ENCODE assay signal across 14 cellular contexts in the genomic region with DNA sequence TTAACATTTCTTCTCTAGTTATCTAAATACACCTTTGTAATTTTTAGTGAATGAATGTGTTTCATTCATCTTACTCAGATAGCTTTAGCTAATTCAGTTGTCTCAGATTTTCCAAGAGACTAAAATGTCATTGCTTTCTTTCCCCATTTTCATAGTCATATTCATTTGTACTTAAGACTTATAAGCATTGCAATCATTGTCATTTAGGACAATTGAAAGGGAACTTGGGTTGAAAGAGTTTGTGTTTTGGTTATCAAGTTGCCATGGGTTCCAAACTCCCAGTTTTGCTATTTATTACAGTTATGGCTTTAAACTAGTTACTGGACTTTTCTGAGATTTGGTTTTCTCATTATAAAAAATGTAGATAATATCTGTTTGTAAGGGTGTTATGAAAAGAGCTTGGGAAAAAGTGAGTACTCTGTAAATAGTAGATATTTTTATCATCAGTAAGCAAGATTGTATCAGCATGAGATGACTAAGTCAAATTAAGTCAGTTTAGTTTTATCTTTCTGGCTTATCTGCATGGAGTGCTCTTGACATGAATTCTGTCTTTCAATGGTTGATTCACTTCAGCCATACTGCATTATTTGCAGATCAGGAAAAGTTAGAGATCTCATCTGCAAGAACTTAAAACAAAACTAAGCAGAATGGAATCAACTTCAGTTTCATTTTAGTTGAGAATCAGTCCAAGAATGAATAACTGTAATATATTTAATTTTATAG.
DNase-seq lines count a peak whose midpoint lies in the region; ATAC-seq, FAIRE-seq and TF ChIP-seq lines count a peak whose summit lies in the region.
"Had no signal": no experiment of that assay in that cellular context is flagged by ENCODE, and none has a peak within 500 bp of the region (broad histone marks: within the 10 kb centered on the region; RNA-seq: fewer than 3 reads in every experiment).

No MANE protein-coding gene starts in this region.

- H3K4me2 ChIP-seq in astrocyte (ENCODE audit: low read length) (no peak overlapping the region), parathyroid adenoma (ENCODE audit: low read length) (peak overlapping the region; percentile 42), neuronal stem cell (ENCODE audit: insufficient read depth, low read length, poor library complexity, severe bottlenecking) (no peak overlapping the region)

- no peak overlapping the region for H2AFZ ChIP-seq in astrocyte (ENCODE audit: low read depth, low read length)
- H2AFZ ChIP-seq in parathyroid adenoma, result no peak overlapping the region
- no peak overlapping the region for H2AFZ ChIP-seq in neuronal stem cell (ENCODE audit: low read length)

- TF ChIP-seq CTCF in astrocyte (IDR thresholded peaks at IDR 0.05; ENCODE audit: insufficient read depth, low read depth, low read length) (no peak), parathyroid adenoma (IDR thresholded peaks at IDR 0.05) (no peak)

- no peak overlapping the region for H2BK5ac ChIP-seq in neuronal stem cell (ENCODE audit: low read length)

- peak; percentile 67 to 88 for ATAC-seq in activated T-cell treated with anti-CD3 and anti-CD28 coated beads, Interleukin-2, amount 50 U/mL, for 4 hours

- H3K27me3 Mint-ChIP-seq in activated T-cell treated with anti-CD3 and anti-CD28 coated beads, Interleukin-2, amount 50 U/mL, for 4 hours (ENCODE audit: low read depth), result no peaks in the 10 kb centered on the region
- H3K27me3 Mint-ChIP-seq in astrocyte (ENCODE audit: low read depth, unreplicated experiment), result no peaks in the 10 kb centered on the region
- H3K27me3 Mint-ChIP-seq: activated CD4-positive, alpha-beta T cell treated with anti-CD3 and anti-CD28 coated beads, Interleukin-2, amount 10 ng/mL, durations not matched to agents 7 days and 5 days had no signal

- H4K20me1 ChIP-seq in astrocyte (ENCODE audit: insufficient read depth, low read length), result peaks cover 15% of the 10 kb centered on the region

- H2BK12ac ChIP-seq in neuronal stem cell (ENCODE audit: low read length), result no peak overlapping the region

- H4K8ac ChIP-seq in neuronal stem cell (ENCODE audit: low read depth, low read length), result no peak overlapping the region

- no peak overlapping the region for H2AK5ac ChIP-seq in neuronal stem cell (ENCODE audit: low read depth, low read length)

- H3K79me1 ChIP-seq in neuronal stem cell (ENCODE audit: low read depth, low read length), result no peaks in the 10 kb centered on the region

- no peak overlapping the region for H3K4me3 Mint-ChIP-seq in activated T-cell treated with anti-CD3 and anti-CD28 coated beads, Interleukin-2, amount 50 U/mL, for 4 hours
- H3K4me3 Mint-ChIP-seq in astrocyte (ENCODE audit: unreplicated experiment), result no peak overlapping the region
- H3K4me3 Mint-ChIP-seq: activated CD4-positive, alpha-beta T cell treated with anti-CD3 and anti-CD28 coated beads, Interleukin-2, amount 10 ng/mL, durations not matched to agents 7 days and 5 days had no signal

- H3K4me3 ChIP-seq in astrocyte (ENCODE audit: insufficient read depth, low read depth, low read length) (no peak overlapping the region), parathyroid adenoma (ENCODE audit: low read depth, low read length) (peak overlapping the region; percentile 29), neuronal stem cell (ENCODE audit: low read length in 2 of 2) (no peak overlapping the region)

- no peak overlapping the region for H3K4ac ChIP-seq in neuronal stem cell (ENCODE audit: low read length)

- H3K4me1 ChIP-seq in astrocyte (ENCODE audit: insufficient read depth, low read length) (no peaks in the 10 kb centered on the region), parathyroid adenoma (peaks cover 12% of the 10 kb centered on the region), neuronal stem cell (ENCODE audit: control insufficient read depth in 2 of 2, insufficient read depth in 1 of 2, low read depth in 1 of 2, low read length in 2 of 2) (peaks cover 0 to 6% of the 10 kb centered on the region in 2 donors)

- H3K36me3 ChIP-seq in astrocyte (ENCODE audit: insufficient read depth, low read length), result no peaks in the 10 kb centered on the region
- no peaks in the 10 kb centered on the region for H3K36me3 ChIP-seq in parathyroid adenoma (ENCODE audit: control insufficient read depth, insufficient read depth, low read length)
- H3K36me3 ChIP-seq in neuronal stem cell (replicated peaks in 1 of 2; ENCODE audit: control insufficient read depth in 2 of 2, insufficient read depth in 2 of 2, low read length in 2 of 2), result no peaks in the 10 kb centered on the region

- H3K9me3 Mint-ChIP-seq in activated T-cell treated with anti-CD3 and anti-CD28 coated beads, Interleukin-2, amount 50 U/mL, for 4 hours, result no peaks in the 10 kb centered on the region
- H3K9me3 Mint-ChIP-seq in astrocyte (ENCODE audit: unreplicated experiment), result no peaks in the 10 kb centered on the region
- H3K9me3 Mint-ChIP-seq: activated CD4-positive, alpha-beta T cell treated with anti-CD3 and anti-CD28 coated beads, Interleukin-2, amount 10 ng/mL, durations not matched to agents 7 days and 5 days had no signal

- H3K9me3 ChIP-seq in astrocyte (ENCODE audit: insufficient read depth, low read depth, low read length) (no peaks in the 10 kb centered on the region), parathyroid adenoma (ENCODE audit: control insufficient read depth, low read length) (no peaks in the 10 kb centered on the region), neuronal stem cell (replicated peaks in 1 of 2; ENCODE audit: control insufficient read depth in 2 of 2, insufficient read depth in 1 of 2, low read depth in 1 of 2, low read length in 2 of 2) (no peaks in the 10 kb centered on the region)

- H3K4me1 Mint-ChIP-seq in activated T-cell treated with anti-CD3 and anti-CD28 coated beads, Interleukin-2, amount 50 U/mL, for 4 hours (ENCODE audit: low read depth), result peaks cover 6% of the 10 kb centered on the region
- peaks cover 4% of the 10 kb centered on the region for H3K4me1 Mint-ChIP-seq in astrocyte (ENCODE audit: low read depth, unreplicated experiment)

- no peaks in the 10 kb centered on the region for H3K27me3 ChIP-seq in astrocyte (ENCODE audit: insufficient read depth, low read length)
- no peaks in the 10 kb centered on the region for H3K27me3 ChIP-seq in parathyroid adenoma (ENCODE audit: control insufficient read depth, insufficient read depth, low read length)
- no peaks in the 10 kb centered on the region for H3K27me3 ChIP-seq in neuronal stem cell (ENCODE audit: control insufficient read depth in 3 of 3, insufficient read depth in 3 of 3, low read depth in 1 of 3, low read length in 3 of 3)

- H3K27ac ChIP-seq in astrocyte (ENCODE audit: low read depth, low read length) (peak overlapping the region; percentile 14), parathyroid adenoma (peak overlapping the region; percentile 83), neuronal stem cell (replicated peaks; ENCODE audit: low read length) (no peak overlapping the region)

- H3K9ac ChIP-seq in astrocyte (ENCODE audit: low read length), result no peak overlapping the region
- H3K9ac ChIP-seq in parathyroid adenoma, result no peak overlapping the region
- H3K9ac ChIP-seq in neuronal stem cell (ENCODE audit: low read depth, low read length, poor library complexity), result no peak overlapping the region

- H3K18ac ChIP-seq in neuronal stem cell (ENCODE audit: low read length), result no peak overlapping the region

- H3K79me2 ChIP-seq in astrocyte (ENCODE audit: insufficient read depth, low read length), result peaks cover 71% of the 10 kb centered on the region
- H3K79me2 ChIP-seq in parathyroid adenoma, result peaks cover 21% of the 10 kb centered on the region

- H3K14ac ChIP-seq in neuronal stem cell (ENCODE audit: low read length), result no peak overlapping the region

- no peak for FAIRE-seq in astrocyte (lab: Jason Lieb, UNC)

- no peak for DNase-seq in activated T-cell treated with anti-CD3 and anti-CD28 coated beads, Interleukin-2, amount 50 U/mL, for 4 hours
- no peak for DNase-seq in activated T-cell treated with anti-CD3 and anti-CD28 coated beads, Interleukin-2, amount 50 U/mL, for 1 hour
- peak; percentile 11 for DNase-seq in LoVo (ENCODE audit: low spot score)
- DNase-seq in astrocyte (ENCODE audit: low read depth), result peak; percentile 67
- no peak for DNase-seq in NCI-H187 (lab: John Stamatoyannopoulos, UW)
- no peak for DNase-seq in NCI-H526 treated with DMSO at 0.1 percent for 48 hours (lab: John Stamatoyannopoulos, UW)
- DNase-seq in neuronal stem cell (ENCODE audit: low spot score), result no peak
- DNase-seq: activated CD4-positive, alpha-beta T cell treated with anti-CD3 and anti-CD28 coated beads, Interleukin-2, amount 10 ng/mL, durations not matched to agents 7 days and 5 days; Calu3; kidney; midbrain; NCI-H187 treated with DMSO at 0.1 percent for 48 hours; NCI-H82 had no signal

- H3K27ac Mint-ChIP-seq in astrocyte (ENCODE audit: unreplicated experiment), result no peak overlapping the region
- H3K27ac Mint-ChIP-seq: activated CD4-positive, alpha-beta T cell treated with anti-CD3 and anti-CD28 coated beads, Interleukin-2, amount 10 ng/mL, durations not matched to agents 7 days and 5 days had no signal

- H3K36me3 Mint-ChIP-seq in activated T-cell treated with anti-CD3 and anti-CD28 coated beads, Interleukin-2, amount 50 U/mL, for 4 hours (ENCODE audit: insufficient read depth), result no peaks in the 10 kb centered on the region
- no peaks in the 10 kb centered on the region for H3K36me3 Mint-ChIP-seq in astrocyte (ENCODE audit: low read depth, unreplicated experiment)

- H2BK120ac ChIP-seq in neuronal stem cell (ENCODE audit: low read depth, low read length), result no peak overlapping the region

- H4K91ac ChIP-seq in neuronal stem cell (ENCODE audit: low read depth, low read length, poor library complexity), result no peak overlapping the region

- H2BK15ac ChIP-seq in neuronal stem cell (ENCODE audit: low read length), result no peak overlapping the region

- H3K23ac ChIP-seq in neuronal stem cell (ENCODE audit: low read depth, low read length, poor library complexity), result no peak overlapping the region

Comparison
In these comparisons a context has a peak if more than half of its experiments do, and no peak if none do; other contexts are left out.
1. DNase-seq: peak in LoVo (single experiment) and astrocyte (single experiment); none in activated T-cell treated with anti-CD3 and anti-CD28 coated beads, Interleukin-2, amount 50 U/mL, for 4 hours (single experiment), activated T-cell treated with anti-CD3 and anti-CD28 coated beads, Interleukin-2, amount 50 U/mL, for 1 hour (single experiment), NCI-H187 (0 of 2), NCI-H526 treated with DMSO at 0.1 percent for 48 hours (single experiment) and neuronal stem cell (single experiment).